ENCODE assay signal across 8 cellular contexts in genomic region chr3:179260949-179261765, GRCh38. TPM values are rescaled to one million over a fixed set of nuclear protein-coding genes. Genes with fewer than 3 reads are reported as not detected.
DNase-seq lines count a peak whose midpoint lies in the region; ATAC-seq and TF ChIP-seq lines count a peak whose summit lies in the region.

No MANE protein-coding gene starts in this region.

- ATAC-seq in GM18867 (IDR thresholded peaks at IDR 0.05; ENCODE audit: unreplicated experiment), result peak; percentile 89
- ATAC-seq in HG03095 (IDR thresholded peaks at IDR 0.05; ENCODE audit: unreplicated experiment), result peak; percentile 87

- TF ChIP-seq CTCF in AG09309 (IDR thresholded peaks at IDR 0.05; ENCODE audit: control insufficient read depth, insufficient read depth, low read depth, low read length, missing control alignments) (no peak), epithelial cell of esophagus (IDR thresholded peaks at IDR 0.05; ENCODE audit: insufficient read depth, low read depth, low read length, missing control alignments) (no peak)

- H3K4me3 ChIP-seq in AG09309 (ENCODE audit: control insufficient read depth, low read depth, low read length) (peak overlapping the region; percentile 56), epithelial cell of esophagus (ENCODE audit: low read length) (peak overlapping the region; percentile 48)

- peak; percentile 4 for DNase-seq in AG09309 (ENCODE audit: low read depth)
- DNase-seq in NCI-H510A (lab: John Stamatoyannopoulos, UW), result peak; percentile 54
- peak; percentile 80 for DNase-seq in activated CD8-positive, alpha-beta memory T cell treated with anti-CD3 and anti-CD28 coated beads, Interleukin-2, amount 50 U/mL, for 48 hours
- DNase-seq in epithelial cell of esophagus (ENCODE audit: low read depth), result peak; percentile 65
- DNase-seq in mucosa of gallbladder (ENCODE audit: low spot score), result peak; percentile 72
- DNase-seq in stimulated activated CD8-positive, alpha-beta memory T cell treated with anti-CD3 and anti-CD28 coated beads, Interleukin-4, amount 100 ng/mL, for 24 hours (ENCODE audit: low read depth), result peak; percentile 52

RNA-seq across cellular contexts. Expression of gene KCNMB3, which starts 10.2 kb away (rescaled TPM):
- total RNA-seq in mucosa of gallbladder, result 3.1 TPM

Comparison
In these comparisons a context has a peak if more than half of its experiments do, and no peak if none do; other contexts are left out.
1. Peak in every context shown above with its lines: DNase-seq, ATAC-seq and H3K4me3 ChIP-seq.
2. DNase-seq: peak in every context shown above with its lines; median percentile 80 in activated CD8-positive, alpha-beta memory T cell treated with anti-CD3 and anti-CD28 coated beads, Interleukin-2, amount 50 U/mL, for 48 hours; 72 in mucosa of gallbladder; 65 in epithelial cell of esophagus; 54 in NCI-H510A; 52 in stimulated activated CD8-positive, alpha-beta memory T cell treated with anti-CD3 and anti-CD28 coated beads, Interleukin-4, amount 100 ng/mL, for 24 hours; 4 in AG09309.